ENCODE assay signal across 10 cellular contexts in genomic region chr11:73326929-73327811, GRCh38. TPM values are rescaled to one million over a fixed set of nuclear protein-coding genes. Genes with fewer than 3 reads are reported as not detected.
DNase-seq lines count a peak whose midpoint lies in the region; ATAC-seq and TF ChIP-seq lines count a peak whose summit lies in the region.
"Had no signal": no experiment of that assay in that cellular context is flagged by ENCODE, and none has a peak within 500 bp of the region (broad histone marks: within the 10 kb centered on the region; RNA-seq: fewer than 3 reads in every experiment).

No MANE protein-coding gene starts in this region.

- peaks cover 28% of the 10 kb centered on the region for H3F3A ChIP-seq in neural progenitor cell (ENCODE audit: low read depth)

- H3K27me3 Mint-ChIP-seq in Caco-2 (ENCODE audit: insufficient read depth, unreplicated experiment) (no peaks in the 10 kb centered on the region), neural progenitor cell (ENCODE audit: insufficient read depth, low read depth) (peaks cover 15% of the 10 kb centered on the region)

- peaks cover 44% of the 10 kb centered on the region for H4K20me1 ChIP-seq in neural progenitor cell (ENCODE audit: low read depth)

- DNase-seq in Caco-2: no peak
- DNase-seq in neural progenitor cell (ENCODE audit: low spot score): no peak
- no peak for DNase-seq in NCI-H1105 (lab: John Stamatoyannopoulos, UW)
- no peak for DNase-seq in mucosa of gallbladder (ENCODE audit: low spot score)

- H3K4me1 ChIP-seq in Caco-2 (peaks cover 39% of the 10 kb centered on the region), neural progenitor cell (peaks cover 77% of the 10 kb centered on the region)

- H3K4me3 ChIP-seq in Caco-2 (ENCODE audit: low read depth, low read length) (no peak overlapping the region), neural progenitor cell (no peak overlapping the region)
- H3K4me3 ChIP-seq: GM23338 had no signal

- H3K9me3 ChIP-seq in Caco-2 (no peaks in the 10 kb centered on the region), neural progenitor cell (ENCODE audit: low read depth) (no peaks in the 10 kb centered on the region)

- H3K4me3 Mint-ChIP-seq in Caco-2 (ENCODE audit: unreplicated experiment) (no peak overlapping the region), neural progenitor cell (no peak overlapping the region)
- H3K4me3 Mint-ChIP-seq: GM23338 had no signal

- intact Hi-C loops in Caco-2 (cut with micrococcal nuclease; ENCODE audit: unreplicated experiment): no loop called here

- TF ChIP-seq CTCF in Caco-2 (IDR thresholded peaks at IDR 0.05; ENCODE audit: insufficient read depth in 1 of 2, low read depth in 1 of 2, low read length in 1 of 2, severe bottlenecking in 1 of 2, unreplicated experiment in 1 of 2): no peak
- no peak for TF ChIP-seq CTCF in neural progenitor cell (IDR thresholded peaks at IDR 0.05)

- H2AFZ ChIP-seq in neural progenitor cell (replicated peaks): no peak overlapping the region
- H2AFZ ChIP-seq: GM23338, parathyroid adenoma had no signal

- H3K36me3 Mint-ChIP-seq in Caco-2 (ENCODE audit: insufficient read depth, unreplicated experiment): peaks cover 59% of the 10 kb centered on the region
- H3K36me3 Mint-ChIP-seq in neural progenitor cell: peaks cover 8% of the 10 kb centered on the region

- no TSS peak for BruUV-seq in Caco-2 (replicated peaks; lab: Mats Ljungman, UMichigan)

- no peak overlapping the region for H3K9ac ChIP-seq in neural progenitor cell
- H3K9ac ChIP-seq: parathyroid adenoma had no signal

- H3K36me3 ChIP-seq in Caco-2 (ENCODE audit: control insufficient read depth, insufficient read depth, low read length) (peaks cover 5% of the 10 kb centered on the region; the same call in 1 of the 2 replicates), neural progenitor cell (no peaks in the 10 kb centered on the region)

- POLR2A ChIA-PET in Caco-2 (lab: Charles Lee): interaction anchor here (0.6 to 1.3 kb wide), 5 partner anchors 13 to 514 kb away, joined by 4 to 8 read pairs (median 4); partner anchors contain the start of gene ARHGEF17

- H3K27ac ChIP-seq in cingulate gyrus (ENCODE audit: low read depth, low read length): peak overlapping the region; percentile 39
- no peak overlapping the region for H3K27ac ChIP-seq in neural progenitor cell
- H3K27ac ChIP-seq: parathyroid adenoma had no signal

- CTCF ChIA-PET in Caco-2 (lab: Charles Lee): interaction anchor here (0.6 to 3.5 kb wide), 6 partner anchors 8 to 24 kb away, joined by 4 to 19 read pairs (median 10); no protein-coding TSS in a partner anchor

- no peak overlapping the region for H3K4me2 ChIP-seq in neural progenitor cell
- H3K4me2 ChIP-seq: GM23338 had no signal

- H3K79me2 ChIP-seq in neural progenitor cell (ENCODE audit: low read depth): peaks cover 57% of the 10 kb centered on the region

- H3K4me1 Mint-ChIP-seq in Caco-2 (ENCODE audit: low read depth, unreplicated experiment): peaks cover 60% of the 10 kb centered on the region
- H3K4me1 Mint-ChIP-seq in neural progenitor cell: peaks cover 89% of the 10 kb centered on the region

- H3K27ac Mint-ChIP-seq in Caco-2 (ENCODE audit: unreplicated experiment) (peak overlapping the region; percentile 48), neural progenitor cell (peak overlapping the region; percentile 88)
- H3K27ac Mint-ChIP-seq: GM23338 had no signal

- H3K9me3 Mint-ChIP-seq in Caco-2 (ENCODE audit: unreplicated experiment) (no peaks in the 10 kb centered on the region), neural progenitor cell (no peaks in the 10 kb centered on the region)
- H3K9me3 Mint-ChIP-seq: GM23338 had no signal

- ATAC-seq in HG02642 (IDR thresholded peaks at IDR 0.05; ENCODE audit: poor library complexity, unreplicated experiment) (peak; percentile 39), GM18870 (IDR thresholded peaks at IDR 0.05; ENCODE audit: unreplicated experiment) (no peak), GM21529 (IDR thresholded peaks at IDR 0.05; ENCODE audit: unreplicated experiment) (no peak)
- ATAC-seq: GM23338 had no signal

- H3K27me3 ChIP-seq in Caco-2 (replicated peaks; ENCODE audit: control insufficient read depth, insufficient read depth, low read length) (no peaks in the 10 kb centered on the region), neural progenitor cell (no peaks in the 10 kb centered on the region)

RNA-seq across cellular contexts. Expression of gene ARHGEF17, which starts 19.1 kb away (rescaled TPM):
- total RNA-seq in Caco-2 (2022) (77.9 and 78.1 TPM in 2 replicates), neural progenitor cell (ENCODE audit: low replicate concordance) (19.9 and 41.8 TPM in 2 replicates), mucosa of gallbladder (69.2 TPM)

RNA-seq across cellular contexts. Expression of gene RELT, which starts 49.0 kb away (rescaled TPM):
- total RNA-seq in Caco-2 (2022) (11.7 and 12.7 TPM in 2 replicates), neural progenitor cell (ENCODE audit: low replicate concordance) (5.4 and 15.0 TPM in 2 replicates), mucosa of gallbladder (5.9 TPM)

RNA-seq across cellular contexts. Expression of gene P2RY6, which starts 55.0 kb away (rescaled TPM):
- total RNA-seq in Caco-2 (2022) (48.4 and 55.7 TPM in 2 replicates), neural progenitor cell (ENCODE audit: low replicate concordance) (0.25 TPM in 1 of 2 replicates, not detected in the other), mucosa of gallbladder (2.9 TPM)
- total RNA-seq: GM23338 had no signal

Comparison
In these comparisons a context has a peak if more than half of its experiments do, and no peak if none do; other contexts are left out.
1. RNA of gene P2RY6, which starts 55.0 kb away (total RNA-seq): 48.4 to 55.7 TPM in Caco-2; 2.9 TPM in mucosa of gallbladder (single experiment) and 0.25 TPM in neural progenitor cell; every median in the first group is over 10 times any median in the second.